ENCODE assay signal across 31 cellular contexts in the genomic region with DNA sequence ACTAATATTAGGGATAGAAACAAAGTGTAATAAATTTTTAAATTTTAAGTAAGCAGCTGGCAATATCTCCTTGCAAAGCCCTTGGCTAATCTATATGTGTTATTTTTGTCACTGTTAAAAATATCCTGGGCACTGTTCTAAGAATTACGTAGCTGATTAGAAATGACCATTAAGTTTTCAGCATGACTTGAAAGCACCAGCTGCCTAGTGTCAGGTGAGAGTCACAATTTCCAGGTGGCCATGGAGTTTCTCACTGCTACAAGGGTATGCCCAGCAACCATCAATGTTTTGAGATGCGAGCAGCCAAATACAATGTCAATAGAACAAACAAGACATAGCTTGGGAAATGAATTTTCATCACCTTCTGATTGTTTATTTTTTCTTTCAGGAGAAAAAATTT. TPM values are rescaled to one million over a fixed set of nuclear protein-coding genes. Genes with fewer than 3 reads are reported as not detected.
"Had no signal": no experiment of that assay in that cellular context is flagged by ENCODE, and none has a peak within 500 bp of the region (broad histone marks: within the 10 kb centered on the region; RNA-seq: fewer than 3 reads in every experiment).

No MANE protein-coding gene starts in this region.

- H3K27ac ChIP-seq: coronary artery, dorsolateral prefrontal cortex, gastrocnemius medialis, sigmoid colon, suprapubic skin, tibial artery, upper lobe of right lung had no signal

- DNase-seq: activated CD4-positive, alpha-beta T cell treated with anti-CD3 and anti-CD28 coated beads for 36 hours; activated CD4-positive, CD25-positive, alpha-beta regulatory T cell; activated CD8-positive, alpha-beta memory T cell treated with anti-CD3 and anti-CD28 coated beads, Interleukin-2, amount 10 ng/mL, durations not matched to agents 7 days and 5 days; activated CD8-positive, alpha-beta T cell treated with anti-CD3 and anti-CD28 coated beads, Interleukin-2, amount 10 ng/mL, durations not matched to agents 7 days and 5 days; activated naive CD4-positive, alpha-beta T cell; activated T-cell treated with anti-CD3 and anti-CD28 coated beads, Interleukin-2, amount 50 U/mL, for 48 hours; dorsolateral prefrontal cortex; effector memory CD4-positive, alpha-beta T cell; erythroblast; gastrocnemius medialis; hypothalamus; immature natural killer cell; mucosa of descending colon; sigmoid colon; stimulated activated CD4-positive, alpha-beta T cell treated with anti-CD3 and anti-CD28 coated beads, Interleukin-2, amount 100 ng/mL, for 24 hours; stimulated activated naive CD4-positive, alpha-beta T cell; tibial artery; upper lobe of right lung had no signal

- ATAC-seq: activated CD4-positive, alpha-beta T cell treated with anti-CD3 and anti-CD28 coated beads for 36 hours; activated CD8-positive, alpha-beta memory T cell treated with anti-CD3 and anti-CD28 coated beads, Interleukin-2, amount 10 ng/mL, durations not matched to agents 7 days and 5 days; activated CD8-positive, alpha-beta T cell treated with anti-CD3 and anti-CD28 coated beads, Interleukin-2, amount 10 ng/mL, durations not matched to agents 7 days and 5 days; activated naive CD4-positive, alpha-beta T cell treated with anti-CD3 and anti-CD28 coated beads, Interleukin-2, amount 50 U/mL, for 72 hours; gastrocnemius medialis; left lobe of liver; mucosa of descending colon; natural killer cell treated with Interleukin-12 subunit alpha and Interleukin-12 subunit beta and Interleukin-15 and Interleukin-18, amount 100 ng/mL, for 72 hours; upper lobe of right lung had no signal

- H3K4me3 ChIP-seq: coronary artery, dorsolateral prefrontal cortex, gastrocnemius medialis, lung, mucosa of descending colon, sigmoid colon, smooth muscle cell, suprapubic skin, tibial artery, upper lobe of right lung had no signal

- H3K9me3 ChIP-seq: gastrocnemius medialis, mucosa of descending colon, sigmoid colon, suprapubic skin, tibial artery, upper lobe of right lung had no signal

- H3K27me3 ChIP-seq: dorsolateral prefrontal cortex, gastrocnemius medialis, sigmoid colon, suprapubic skin, tibial artery, upper lobe of right lung had no signal

- H3K36me3 ChIP-seq: gastrocnemius medialis, suprapubic skin, upper lobe of right lung had no signal

- H3K4me2 ChIP-seq: smooth muscle cell had no signal

- H3K4me1 ChIP-seq: gastrocnemius medialis, sigmoid colon, suprapubic skin, tibial artery, upper lobe of right lung had no signal

RNA-seq across cellular contexts. Expression of a gene that starts 23.3 kb away (rescaled TPM):
- total RNA-seq: activated CD4-positive, alpha-beta T cell treated with anti-CD3 and anti-CD28 coated beads for 36 hours; activated CD8-positive, alpha-beta memory T cell treated with anti-CD3 and anti-CD28 coated beads, Interleukin-2, amount 10 ng/mL, durations not matched to agents 7 days and 5 days; activated CD8-positive, alpha-beta T cell treated with anti-CD3 and anti-CD28 coated beads, Interleukin-2, amount 10 ng/mL, durations not matched to agents 7 days and 5 days; activated naive CD4-positive, alpha-beta T cell treated with anti-CD3 and anti-CD28 coated beads, Interleukin-2, amount 50 U/mL, for 72 hours; cerebellum; kidney epithelial cell; lung; mucosa of descending colon; myocyte; natural killer cell treated with Interleukin-12 subunit alpha and Interleukin-12 subunit beta and Interleukin-15 and Interleukin-18, amount 100 ng/mL, for 72 hours; posterior vena cava; renal cortical epithelial cell; smooth muscle cell; T-helper 1 cell treated with Interleukin-12 subunit alpha and Interleukin-12 subunit beta and Interleukin-4 antibody, amounts not matched to agents 30 ng/mL and 1 ng/mL, for 36 hours; upper lobe of right lung had no signal
- polyA plus RNA-seq: immature natural killer cell, sigmoid colon, smooth muscle cell had no signal
